16 cellular contexts compared by ENCODE assay signal in genomic region chr2:160076239-160076638, GRCh38.
DNase-seq lines count a peak whose midpoint lies in the region; TF ChIP-seq lines count a peak whose summit lies in the region.
"Had no signal": no experiment of that assay in that cellular context is flagged by ENCODE, and none has a peak within 500 bp of the region (broad histone marks: within the 10 kb centered on the region; RNA-seq: fewer than 3 reads in every experiment).

No MANE protein-coding gene starts in this region.

- H4K20me1 ChIP-seq in BLaER1: no peaks in the 10 kb centered on the region

- H3K4me3 ChIP-seq in BLaER1: no peak overlapping the region
- H3K4me3 ChIP-seq: SJSA1 had no signal

- no peak overlapping the region for H3K9ac ChIP-seq in BLaER1
- H3K9ac ChIP-seq: KMS-11 had no signal

- H3K27ac Mint-ChIP-seq in nephron: peak overlapping the region in 2 of 3 experiments; percentile 14 to 28
- no peak overlapping the region for H3K27ac Mint-ChIP-seq in activated T-cell treated with anti-CD3 and anti-CD28 coated beads, Interleukin-2, amount 50 U/mL, for 24 hours
- H3K27ac Mint-ChIP-seq: CD8-positive, alpha-beta memory T cell had no signal

- no peak overlapping the region for H3K27ac ChIP-seq in BLaER1
- peak overlapping the region; percentile 55 for H3K27ac ChIP-seq in VCaP
- H3K27ac ChIP-seq: KMS-11, SJSA1 had no signal

- TF ChIP-seq CTCF in VCaP (conservative IDR thresholded peaks at IDR 0.05) (no peak), nephron (IDR thresholded peaks at IDR 0.05; ENCODE audit: unreplicated experiment in 3 of 3) (no peak)

- H3K36me3 ChIP-seq in BLaER1: no peaks in the 10 kb centered on the region
- H3K36me3 ChIP-seq: SJSA1 had no signal

- H3K4me1 Mint-ChIP-seq in nephron: peaks cover 4% of the 10 kb centered on the region
- no peaks in the 10 kb centered on the region for H3K4me1 Mint-ChIP-seq in activated T-cell treated with anti-CD3 and anti-CD28 coated beads, Interleukin-2, amount 50 U/mL, for 24 hours (ENCODE audit: low read depth)
- H3K4me1 Mint-ChIP-seq: CD8-positive, alpha-beta memory T cell had no signal

- H3K9me3 ChIP-seq in BLaER1: peaks cover 12% of the 10 kb centered on the region
- H3K9me3 ChIP-seq: SJSA1 had no signal

- DNase-seq in DMS153 treated with DMSO at 0.1 percent for 48 hours (lab: John Stamatoyannopoulos, UW; ENCODE audit: unreplicated experiment) (peak; percentile 42), DMS 273 treated with DMSO at 0.1 percent for 48 hours (lab: John Stamatoyannopoulos, UW) (no peak), medulla oblongata (ENCODE audit: extremely low spot score) (no peak)
- no peak for DNase-seq in activated T-cell treated with anti-CD3 and anti-CD28 coated beads, Interleukin-2, amount 50 U/mL, for 24 hours
- DNase-seq: ACHN; CD8-positive, alpha-beta memory T cell; GF-D8; NCI-H146; NCI-H2107; NCI-H446; PC-3 had no signal

- H3K4me2 ChIP-seq in BLaER1: peak overlapping the region; percentile 27
- H3K4me2 ChIP-seq: KMS-11 had no signal

- no peaks in the 10 kb centered on the region for H3K27me3 ChIP-seq in BLaER1
- H3K27me3 ChIP-seq: SJSA1 had no signal

- no peak overlapping the region for H3K4me3 Mint-ChIP-seq in nephron
- H3K4me3 Mint-ChIP-seq in activated T-cell treated with anti-CD3 and anti-CD28 coated beads, Interleukin-2, amount 50 U/mL, for 24 hours: no peak overlapping the region
- H3K4me3 Mint-ChIP-seq: CD8-positive, alpha-beta memory T cell had no signal

- no peaks in the 10 kb centered on the region for H3K36me3 Mint-ChIP-seq in nephron (ENCODE audit: low read depth)
- H3K36me3 Mint-ChIP-seq in activated T-cell treated with anti-CD3 and anti-CD28 coated beads, Interleukin-2, amount 50 U/mL, for 24 hours (ENCODE audit: low read depth): no peaks in the 10 kb centered on the region
- H3K36me3 Mint-ChIP-seq: CD8-positive, alpha-beta memory T cell had no signal

- H3K9me3 Mint-ChIP-seq in nephron: peaks cover 23% of the 10 kb centered on the region
- H3K9me3 Mint-ChIP-seq in activated T-cell treated with anti-CD3 and anti-CD28 coated beads, Interleukin-2, amount 50 U/mL, for 24 hours: no peaks in the 10 kb centered on the region

- peaks cover 4% of the 10 kb centered on the region for H3K27me3 Mint-ChIP-seq in nephron (ENCODE audit: low read depth)
- peaks cover 3% of the 10 kb centered on the region for H3K27me3 Mint-ChIP-seq in activated T-cell treated with anti-CD3 and anti-CD28 coated beads, Interleukin-2, amount 50 U/mL, for 24 hours

- peaks cover 16% of the 10 kb centered on the region for H3K4me1 ChIP-seq in BLaER1
